1 cellular context compared by ENCODE assay signal in the genomic region with DNA sequence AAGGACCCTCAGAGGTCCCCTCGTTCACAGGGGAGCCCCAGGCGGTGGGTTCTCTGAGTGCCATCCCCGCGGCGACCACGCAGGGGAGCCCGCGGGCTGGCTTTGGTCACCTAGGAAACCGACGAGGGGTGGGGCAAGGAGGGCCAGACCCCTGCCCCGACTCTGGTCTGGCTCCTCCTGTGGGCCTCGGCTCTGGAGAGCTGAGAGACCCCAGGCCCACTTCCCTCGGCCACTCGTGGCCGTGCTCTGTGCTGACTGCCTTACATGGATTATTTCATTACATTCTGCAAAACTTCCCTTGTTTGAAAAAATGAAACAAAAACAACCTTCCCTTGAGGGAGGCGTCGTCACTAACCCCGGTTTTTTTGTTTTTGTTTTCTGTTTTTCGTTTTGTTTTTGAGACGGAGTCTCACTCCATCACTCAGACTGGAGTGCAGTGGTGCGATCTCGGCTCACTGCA.
TF ChIP-seq lines count a peak whose summit lies in the region.

No MANE protein-coding gene starts in this region.

TF ChIP-seq in HepG2, 621 proteins besides CTCF, POLR2A, EP300 and RAD21 (continued from another document):
- TF ChIP-seq, protein P1, sequence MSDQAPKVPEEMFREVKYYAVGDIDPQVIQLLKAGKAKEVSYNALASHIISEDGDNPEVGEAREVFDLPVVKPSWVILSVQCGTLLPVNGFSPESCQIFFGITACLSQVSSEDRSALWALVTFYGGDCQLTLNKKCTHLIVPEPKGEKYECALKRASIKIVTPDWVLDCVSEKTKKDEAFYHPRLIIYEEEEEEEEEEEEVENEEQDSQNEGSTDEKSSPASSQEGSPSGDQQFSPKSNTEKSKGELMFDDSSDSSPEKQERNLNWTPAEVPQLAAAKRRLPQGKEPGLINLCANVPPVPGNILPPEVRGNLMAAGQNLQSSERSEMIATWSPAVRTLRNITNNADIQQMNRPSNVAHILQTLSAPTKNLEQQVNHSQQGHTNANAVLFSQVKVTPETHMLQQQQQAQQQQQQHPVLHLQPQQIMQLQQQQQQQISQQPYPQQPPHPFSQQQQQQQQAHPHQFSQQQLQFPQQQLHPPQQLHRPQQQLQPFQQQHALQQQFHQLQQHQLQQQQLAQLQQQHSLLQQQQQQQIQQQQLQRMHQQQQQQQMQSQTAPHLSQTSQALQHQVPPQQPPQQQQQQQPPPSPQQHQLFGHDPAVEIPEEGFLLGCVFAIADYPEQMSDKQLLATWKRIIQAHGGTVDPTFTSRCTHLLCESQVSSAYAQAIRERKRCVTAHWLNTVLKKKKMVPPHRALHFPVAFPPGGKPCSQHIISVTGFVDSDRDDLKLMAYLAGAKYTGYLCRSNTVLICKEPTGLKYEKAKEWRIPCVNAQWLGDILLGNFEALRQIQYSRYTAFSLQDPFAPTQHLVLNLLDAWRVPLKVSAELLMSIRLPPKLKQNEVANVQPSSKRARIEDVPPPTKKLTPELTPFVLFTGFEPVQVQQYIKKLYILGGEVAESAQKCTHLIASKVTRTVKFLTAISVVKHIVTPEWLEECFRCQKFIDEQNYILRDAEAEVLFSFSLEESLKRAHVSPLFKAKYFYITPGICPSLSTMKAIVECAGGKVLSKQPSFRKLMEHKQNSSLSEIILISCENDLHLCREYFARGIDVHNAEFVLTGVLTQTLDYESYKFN (CRISPR knock-in tag; conservative IDR thresholded peaks at IDR 0.05), result no peak
- TF ChIP-seq, protein P2, sequence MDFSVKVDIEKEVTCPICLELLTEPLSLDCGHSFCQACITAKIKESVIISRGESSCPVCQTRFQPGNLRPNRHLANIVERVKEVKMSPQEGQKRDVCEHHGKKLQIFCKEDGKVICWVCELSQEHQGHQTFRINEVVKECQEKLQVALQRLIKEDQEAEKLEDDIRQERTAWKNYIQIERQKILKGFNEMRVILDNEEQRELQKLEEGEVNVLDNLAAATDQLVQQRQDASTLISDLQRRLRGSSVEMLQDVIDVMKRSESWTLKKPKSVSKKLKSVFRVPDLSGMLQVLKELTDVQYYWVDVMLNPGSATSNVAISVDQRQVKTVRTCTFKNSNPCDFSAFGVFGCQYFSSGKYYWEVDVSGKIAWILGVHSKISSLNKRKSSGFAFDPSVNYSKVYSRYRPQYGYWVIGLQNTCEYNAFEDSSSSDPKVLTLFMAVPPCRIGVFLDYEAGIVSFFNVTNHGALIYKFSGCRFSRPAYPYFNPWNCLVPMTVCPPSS (IDR thresholded peaks at IDR 0.05), result no peak
- no peak for TF ChIP-seq ZNF224 (CRISPR knock-in tag; IDR thresholded peaks at IDR 0.05)
- TF ChIP-seq KLF6 (CRISPR knock-in tag; IDR thresholded peaks at IDR 0.05), result no peak
- TF ChIP-seq, protein P3, sequence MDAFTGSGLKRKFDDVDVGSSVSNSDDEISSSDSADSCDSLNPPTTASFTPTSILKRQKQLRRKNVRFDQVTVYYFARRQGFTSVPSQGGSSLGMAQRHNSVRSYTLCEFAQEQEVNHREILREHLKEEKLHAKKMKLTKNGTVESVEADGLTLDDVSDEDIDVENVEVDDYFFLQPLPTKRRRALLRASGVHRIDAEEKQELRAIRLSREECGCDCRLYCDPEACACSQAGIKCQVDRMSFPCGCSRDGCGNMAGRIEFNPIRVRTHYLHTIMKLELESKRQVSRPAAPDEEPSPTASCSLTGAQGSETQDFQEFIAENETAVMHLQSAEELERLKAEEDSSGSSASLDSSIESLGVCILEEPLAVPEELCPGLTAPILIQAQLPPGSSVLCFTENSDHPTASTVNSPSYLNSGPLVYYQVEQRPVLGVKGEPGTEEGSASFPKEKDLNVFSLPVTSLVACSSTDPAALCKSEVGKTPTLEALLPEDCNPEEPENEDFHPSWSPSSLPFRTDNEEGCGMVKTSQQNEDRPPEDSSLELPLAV (CRISPR knock-in tag; conservative IDR thresholded peaks at IDR 0.05; ENCODE audit: low read depth), result no peak
- TF ChIP-seq, protein P4, sequence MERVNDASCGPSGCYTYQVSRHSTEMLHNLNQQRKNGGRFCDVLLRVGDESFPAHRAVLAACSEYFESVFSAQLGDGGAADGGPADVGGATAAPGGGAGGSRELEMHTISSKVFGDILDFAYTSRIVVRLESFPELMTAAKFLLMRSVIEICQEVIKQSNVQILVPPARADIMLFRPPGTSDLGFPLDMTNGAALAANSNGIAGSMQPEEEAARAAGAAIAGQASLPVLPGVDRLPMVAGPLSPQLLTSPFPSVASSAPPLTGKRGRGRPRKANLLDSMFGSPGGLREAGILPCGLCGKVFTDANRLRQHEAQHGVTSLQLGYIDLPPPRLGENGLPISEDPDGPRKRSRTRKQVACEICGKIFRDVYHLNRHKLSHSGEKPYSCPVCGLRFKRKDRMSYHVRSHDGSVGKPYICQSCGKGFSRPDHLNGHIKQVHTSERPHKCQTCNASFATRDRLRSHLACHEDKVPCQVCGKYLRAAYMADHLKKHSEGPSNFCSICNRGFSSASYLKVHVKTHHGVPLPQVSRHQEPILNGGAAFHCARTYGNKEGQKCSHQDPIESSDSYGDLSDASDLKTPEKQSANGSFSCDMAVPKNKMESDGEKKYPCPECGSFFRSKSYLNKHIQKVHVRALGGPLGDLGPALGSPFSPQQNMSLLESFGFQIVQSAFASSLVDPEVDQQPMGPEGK (CRISPR knock-in tag; IDR thresholded peaks at IDR 0.05), result peak; percentile 31; the same call in 1 of the 2 replicates
- no peak for TF ChIP-seq ATF7-NPFF (CRISPR knock-in tag; IDR thresholded peaks at IDR 0.05; ENCODE audit: low read depth)
- no peak for TF ChIP-seq DMAP1 (CRISPR knock-in tag; IDR thresholded peaks at IDR 0.05)
- TF ChIP-seq, protein P5, sequence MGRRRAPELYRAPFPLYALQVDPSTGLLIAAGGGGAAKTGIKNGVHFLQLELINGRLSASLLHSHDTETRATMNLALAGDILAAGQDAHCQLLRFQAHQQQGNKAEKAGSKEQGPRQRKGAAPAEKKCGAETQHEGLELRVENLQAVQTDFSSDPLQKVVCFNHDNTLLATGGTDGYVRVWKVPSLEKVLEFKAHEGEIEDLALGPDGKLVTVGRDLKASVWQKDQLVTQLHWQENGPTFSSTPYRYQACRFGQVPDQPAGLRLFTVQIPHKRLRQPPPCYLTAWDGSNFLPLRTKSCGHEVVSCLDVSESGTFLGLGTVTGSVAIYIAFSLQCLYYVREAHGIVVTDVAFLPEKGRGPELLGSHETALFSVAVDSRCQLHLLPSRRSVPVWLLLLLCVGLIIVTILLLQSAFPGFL (CRISPR knock-in tag; IDR thresholded peaks at IDR 0.05), result no peak
- TF ChIP-seq ZNF775 (CRISPR knock-in tag; IDR thresholded peaks at IDR 0.05; ENCODE audit: borderline replicate concordance), result no peak
- TF ChIP-seq, protein P6, sequence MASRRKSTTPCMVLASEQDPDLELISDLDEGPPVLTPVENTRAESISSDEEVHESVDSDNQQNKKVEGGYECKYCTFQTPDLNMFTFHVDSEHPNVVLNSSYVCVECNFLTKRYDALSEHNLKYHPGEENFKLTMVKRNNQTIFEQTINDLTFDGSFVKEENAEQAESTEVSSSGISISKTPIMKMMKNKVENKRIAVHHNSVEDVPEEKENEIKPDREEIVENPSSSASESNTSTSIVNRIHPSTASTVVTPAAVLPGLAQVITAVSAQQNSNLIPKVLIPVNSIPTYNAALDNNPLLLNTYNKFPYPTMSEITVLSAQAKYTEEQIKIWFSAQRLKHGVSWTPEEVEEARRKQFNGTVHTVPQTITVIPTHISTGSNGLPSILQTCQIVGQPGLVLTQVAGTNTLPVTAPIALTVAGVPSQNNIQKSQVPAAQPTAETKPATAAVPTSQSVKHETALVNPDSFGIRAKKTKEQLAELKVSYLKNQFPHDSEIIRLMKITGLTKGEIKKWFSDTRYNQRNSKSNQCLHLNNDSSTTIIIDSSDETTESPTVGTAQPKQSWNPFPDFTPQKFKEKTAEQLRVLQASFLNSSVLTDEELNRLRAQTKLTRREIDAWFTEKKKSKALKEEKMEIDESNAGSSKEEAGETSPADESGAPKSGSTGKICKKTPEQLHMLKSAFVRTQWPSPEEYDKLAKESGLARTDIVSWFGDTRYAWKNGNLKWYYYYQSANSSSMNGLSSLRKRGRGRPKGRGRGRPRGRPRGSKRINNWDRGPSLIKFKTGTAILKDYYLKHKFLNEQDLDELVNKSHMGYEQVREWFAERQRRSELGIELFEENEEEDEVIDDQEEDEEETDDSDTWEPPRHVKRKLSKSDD (CRISPR knock-in tag; IDR thresholded peaks at IDR 0.05; ENCODE audit: low read depth), result no peak
- TF ChIP-seq ZNF746 (CRISPR knock-in tag; IDR thresholded peaks at IDR 0.05), result no peak
- no peak for TF ChIP-seq BRD4 (CRISPR knock-in tag; IDR thresholded peaks at IDR 0.05)
- TF ChIP-seq, protein P7, sequence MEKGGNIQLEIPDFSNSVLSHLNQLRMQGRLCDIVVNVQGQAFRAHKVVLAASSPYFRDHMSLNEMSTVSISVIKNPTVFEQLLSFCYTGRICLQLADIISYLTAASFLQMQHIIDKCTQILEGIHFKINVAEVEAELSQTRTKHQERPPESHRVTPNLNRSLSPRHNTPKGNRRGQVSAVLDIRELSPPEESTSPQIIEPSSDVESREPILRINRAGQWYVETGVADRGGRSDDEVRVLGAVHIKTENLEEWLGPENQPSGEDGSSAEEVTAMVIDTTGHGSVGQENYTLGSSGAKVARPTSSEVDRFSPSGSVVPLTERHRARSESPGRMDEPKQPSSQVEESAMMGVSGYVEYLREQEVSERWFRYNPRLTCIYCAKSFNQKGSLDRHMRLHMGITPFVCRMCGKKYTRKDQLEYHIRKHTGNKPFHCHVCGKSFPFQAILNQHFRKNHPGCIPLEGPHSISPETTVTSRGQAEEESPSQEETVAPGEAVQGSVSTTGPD (CRISPR knock-in tag; IDR thresholded peaks at IDR 0.05), result no peak
- TF ChIP-seq ZNF207 (IDR thresholded peaks at IDR 0.05; ENCODE audit: borderline replicate concordance), result no peak
- no peak for TF ChIP-seq ZNF335 (CRISPR knock-in tag; IDR thresholded peaks at IDR 0.05)
- TF ChIP-seq KLF13 (CRISPR knock-in tag; IDR thresholded peaks at IDR 0.05), result no peak
- peak; percentile 29 for TF ChIP-seq HNRNPLL (IDR thresholded peaks at IDR 0.05; ENCODE audit: low read depth, low read length, poor library complexity, severe bottlenecking)
- no peak for TF ChIP-seq ZNF674 (CRISPR knock-in tag; IDR thresholded peaks at IDR 0.05; ENCODE audit: low read depth)
- no peak for TF ChIP-seq ADNP (CRISPR knock-in tag; IDR thresholded peaks at IDR 0.05)
- TF ChIP-seq TOE1 (CRISPR knock-in tag; IDR thresholded peaks at IDR 0.05), result no peak
- no peak for TF ChIP-seq HES4 (CRISPR knock-in tag; IDR thresholded peaks at IDR 0.05; ENCODE audit: borderline replicate concordance)
TF ChIP-seq in HepG2: peak in this region for 8.
